ENCODE assay signal across 8 cellular contexts in the genomic region with DNA sequence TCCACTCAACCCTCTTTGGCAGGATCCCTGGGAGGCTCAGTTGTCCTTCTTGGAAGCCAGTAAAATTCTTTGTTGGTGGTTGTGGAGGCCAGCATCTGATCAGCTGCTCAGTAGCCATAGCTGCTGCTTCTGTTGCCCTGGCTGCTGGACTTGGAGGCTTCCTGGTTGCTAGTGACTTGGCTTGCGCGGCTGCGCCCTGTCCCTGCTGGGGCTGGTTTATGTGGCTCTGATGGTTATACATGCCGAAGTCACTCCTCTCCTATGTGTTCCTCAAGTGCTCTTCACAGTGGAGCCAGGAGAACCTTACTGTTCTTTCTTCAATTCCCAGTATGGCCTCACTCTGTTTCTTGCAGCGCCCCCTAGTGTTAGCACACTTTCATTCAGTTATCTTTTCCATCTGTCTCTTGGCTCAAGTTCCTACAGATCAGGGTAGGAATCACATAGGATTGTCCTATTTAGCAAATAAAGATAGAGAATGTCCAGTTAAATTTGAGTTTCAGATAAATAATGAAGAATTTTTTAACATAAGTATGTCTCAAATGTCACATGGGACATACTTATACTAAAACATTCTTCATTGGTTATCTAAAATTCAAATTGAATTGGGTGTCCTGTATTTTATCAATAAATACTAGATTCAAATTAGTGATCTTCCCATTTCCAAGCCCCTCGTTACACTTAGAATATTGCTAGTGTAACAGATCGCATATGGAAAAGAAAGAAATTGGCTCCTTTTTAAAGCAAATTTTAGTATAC.
DNase-seq lines count a peak whose midpoint lies in the region; ATAC-seq and TF ChIP-seq lines count a peak whose summit lies in the region.

No MANE protein-coding gene starts in this region.

- H3K4me3 ChIP-seq in OCI-LY3 (ENCODE audit: low read length): no peak overlapping the region

- no peaks in the 10 kb centered on the region for H3K27me3 Mint-ChIP-seq in natural killer cell (ENCODE audit: low read depth in 2 of 2)
- peaks cover 0 to 11% of the 10 kb centered on the region in 2 donors for H3K27me3 Mint-ChIP-seq in natural killer cell treated with Interleukin-12 subunit alpha and Interleukin-12 subunit beta and Interleukin-15 and Interleukin-18, amount 100 ng/mL, for 72 hours
- H3K27me3 Mint-ChIP-seq in activated T-helper 17 cell treated with anti-CD3 and anti-CD28 coated beads, Interleukin-2, amount 50 U/mL, for 72 hours: peaks cover 21% of the 10 kb centered on the region

- no peaks in the 10 kb centered on the region for H4K20me1 ChIP-seq in OCI-LY3 (ENCODE audit: insufficient read depth, low read length)

- H3K36me3 Mint-ChIP-seq in natural killer cell: no peaks in the 10 kb centered on the region
- H3K36me3 Mint-ChIP-seq in natural killer cell treated with Interleukin-12 subunit alpha and Interleukin-12 subunit beta and Interleukin-15 and Interleukin-18, amount 100 ng/mL, for 72 hours: no peaks in the 10 kb centered on the region
- no peaks in the 10 kb centered on the region for H3K36me3 Mint-ChIP-seq in activated T-helper 17 cell treated with anti-CD3 and anti-CD28 coated beads, Interleukin-2, amount 50 U/mL, for 72 hours (ENCODE audit: low read depth)

- H3K27me3 ChIP-seq in OCI-LY3 (ENCODE audit: low read depth, low read length): peaks cover 26% of the 10 kb centered on the region

- no peak for ATAC-seq in natural killer cell
- ATAC-seq in natural killer cell treated with Interleukin-12 subunit alpha and Interleukin-12 subunit beta and Interleukin-15 and Interleukin-18, amount 100 ng/mL, for 72 hours: no peak
- ATAC-seq in HG03159 (IDR thresholded peaks at IDR 0.05; ENCODE audit: unreplicated experiment): peak; percentile 70
- no peak for ATAC-seq in activated T-helper 17 cell treated with anti-CD3 and anti-CD28 coated beads, Interleukin-2, amount 50 U/mL, for 72 hours (replicated peaks)

- H3K9ac ChIP-seq in OCI-LY3 (ENCODE audit: low read length): no peak overlapping the region

- H2AFZ ChIP-seq in OCI-LY3 (ENCODE audit: low read depth, low read length): no peak overlapping the region

- H3K4me1 ChIP-seq in OCI-LY3 (ENCODE audit: low read length): no peaks in the 10 kb centered on the region

- H3K9me3 Mint-ChIP-seq in natural killer cell: peaks cover 0 to 7% of the 10 kb centered on the region in 2 donors
- H3K9me3 Mint-ChIP-seq in natural killer cell treated with Interleukin-12 subunit alpha and Interleukin-12 subunit beta and Interleukin-15 and Interleukin-18, amount 100 ng/mL, for 72 hours: no peaks in the 10 kb centered on the region
- H3K9me3 Mint-ChIP-seq in activated T-helper 17 cell treated with anti-CD3 and anti-CD28 coated beads, Interleukin-2, amount 50 U/mL, for 72 hours: no peaks in the 10 kb centered on the region

- H3K27ac Mint-ChIP-seq in natural killer cell: no peak overlapping the region
- H3K27ac Mint-ChIP-seq in natural killer cell treated with Interleukin-12 subunit alpha and Interleukin-12 subunit beta and Interleukin-15 and Interleukin-18, amount 100 ng/mL, for 72 hours: no peak overlapping the region
- H3K27ac Mint-ChIP-seq in activated T-helper 17 cell treated with anti-CD3 and anti-CD28 coated beads, Interleukin-2, amount 50 U/mL, for 72 hours: no peak overlapping the region

- no peak overlapping the region for H3K27ac ChIP-seq in OCI-LY3 (ENCODE audit: low read length)

- no peaks in the 10 kb centered on the region for H3K9me3 ChIP-seq in OCI-LY3 (ENCODE audit: insufficient read depth, low read length)

- intact Hi-C loops in natural killer cell (cut with micrococcal nuclease): no loop called here

- no peaks in the 10 kb centered on the region for H3K36me3 ChIP-seq in OCI-LY3 (replicated peaks; ENCODE audit: low read depth, low read length)

- DNase-seq in natural killer cell (no peak), amniotic epithelial cell (ENCODE audit: low read depth) (peak; percentile 52), iPS-NIHi11 (ENCODE audit: low spot score) (peak; percentile 65)
- DNase-seq in natural killer cell treated with Interleukin-12 subunit alpha and Interleukin-12 subunit beta and Interleukin-15 and Interleukin-18, amount 100 ng/mL, for 72 hours (ENCODE audit: low spot score): no peak
- peak; percentile 3 for DNase-seq in stimulated activated CD8-positive, alpha-beta memory T cell treated with anti-CD3 and anti-CD28 coated beads, Interleukin-12 subunit alpha, Interleukin-12 subunit beta, amount 100 ng/mL, for 24 hours (ENCODE audit: extremely low read depth)

- no peaks in the 10 kb centered on the region for H3K4me1 Mint-ChIP-seq in natural killer cell
- H3K4me1 Mint-ChIP-seq in natural killer cell treated with Interleukin-12 subunit alpha and Interleukin-12 subunit beta and Interleukin-15 and Interleukin-18, amount 100 ng/mL, for 72 hours (ENCODE audit: low read depth in 2 of 2): no peaks in the 10 kb centered on the region
- H3K4me1 Mint-ChIP-seq in activated T-helper 17 cell treated with anti-CD3 and anti-CD28 coated beads, Interleukin-2, amount 50 U/mL, for 72 hours: no peaks in the 10 kb centered on the region

- H3K4me3 Mint-ChIP-seq in natural killer cell: no peak overlapping the region
- H3K4me3 Mint-ChIP-seq in natural killer cell treated with Interleukin-12 subunit alpha and Interleukin-12 subunit beta and Interleukin-15 and Interleukin-18, amount 100 ng/mL, for 72 hours: no peak overlapping the region
- no peak overlapping the region for H3K4me3 Mint-ChIP-seq in activated T-helper 17 cell treated with anti-CD3 and anti-CD28 coated beads, Interleukin-2, amount 50 U/mL, for 72 hours

- TF ChIP-seq CTCF in natural killer cell (IDR thresholded peaks at IDR 0.05): peak; percentile 16
- TF ChIP-seq CTCF in OCI-LY3 (IDR thresholded peaks at IDR 0.05; ENCODE audit: low read depth, low read length): peak; percentile 99

- H3K4me2 ChIP-seq in OCI-LY3 (ENCODE audit: low read length): no peak overlapping the region

- H3K79me2 ChIP-seq in OCI-LY3 (ENCODE audit: low read length): no peaks in the 10 kb centered on the region

Comparison
In these comparisons a context has a peak if more than half of its experiments do, and no peak if none do; other contexts are left out.
1. DNase-seq: peak in amniotic epithelial cell (single experiment), iPS-NIHi11 (single experiment) and stimulated activated CD8-positive, alpha-beta memory T cell treated with anti-CD3 and anti-CD28 coated beads, Interleukin-12 subunit alpha, Interleukin-12 subunit beta, amount 100 ng/mL, for 24 hours (single experiment); none in natural killer cell (single experiment) and natural killer cell treated with Interleukin-12 subunit alpha and Interleukin-12 subunit beta and Interleukin-15 and Interleukin-18, amount 100 ng/mL, for 72 hours (single experiment).